8 cellular contexts compared by ENCODE assay signal in genomic region chr6:106778943-106779342, GRCh38.
"Had no signal": no experiment of that assay in that cellular context is flagged by ENCODE, and none has a peak within 500 bp of the region (broad histone marks: within the 10 kb centered on the region; RNA-seq: fewer than 3 reads in every experiment).

No MANE protein-coding gene starts in this region.

- H3K4me3 ChIP-seq: GM12878 had no signal

- FAIRE-seq: G401.6, GM12878, GM12891, GM12892, GM18507, GM19239 had no signal

- DNase-seq: GDM1, GF-D8 had no signal

- ATAC-seq: GM12878 had no signal
